In genomic region chr17:60526726-60527125, GRCh38 we compare ENCODE assay signal across 8 cellular contexts. TPM values are rescaled to one million over a fixed set of nuclear protein-coding genes. Genes with fewer than 3 reads are reported as not detected.
A peak's percentile ranks its signal among the peaks of the same experiment; 100 is the strongest.
DNase-seq lines count a peak whose midpoint lies in the region; ATAC-seq and TF ChIP-seq lines count a peak whose summit lies in the region.

No MANE protein-coding gene starts in this region.

- no peak for TF ChIP-seq POLR2A in breast epithelium (IDR thresholded peaks at IDR 0.05)

- peak overlapping the region; percentile 95 for H3K4me3 ChIP-seq in ACC112 (ENCODE audit: low read depth, low read length)
- peak overlapping the region; percentile 98 for H3K4me3 ChIP-seq in HFF-Myc (replicated peaks; ENCODE audit: low read depth, low read length)
- peak overlapping the region; percentile 80 to 90 (median 83) for H3K4me3 ChIP-seq in breast epithelium

- H3K4me1 ChIP-seq in ACC112 (ENCODE audit: control insufficient read depth, insufficient read depth, low read length, unreplicated experiment) (peaks cover 12% of the 10 kb centered on the region), breast epithelium (no peaks in the 10 kb centered on the region)

- intact Hi-C loops in breast epithelium (cut with DNase I; ENCODE audit: low total_unique reads): no loop called here

- H3K27me3 ChIP-seq in ACC112 (ENCODE audit: insufficient read depth, low read length): no peaks in the 10 kb centered on the region
- no peaks in the 10 kb centered on the region for H3K27me3 ChIP-seq in breast epithelium

- DNase-seq in HFF-Myc (ENCODE audit: extremely low read depth, low read depth) (no peak), breast epithelium (ENCODE audit: low spot score in 2 of 2) (no peak), midbrain (lab: John Stamatoyannopoulos, UW) (peak; percentile 21), NAMALWA (ENCODE audit: low spot score) (no peak)

- H3K36me3 ChIP-seq in ACC112 (ENCODE audit: insufficient read depth, low read length): no peaks in the 10 kb centered on the region; the same call in 1 of the 2 replicates
- H3K36me3 ChIP-seq in breast epithelium: no peaks in the 10 kb centered on the region

- no peak for TF ChIP-seq CTCF in HFF-Myc (IDR thresholded peaks at IDR 0.05; ENCODE audit: low read depth, low read length, missing control alignments)
- TF ChIP-seq CTCF in breast epithelium (IDR thresholded peaks at IDR 0.05): no peak

- no peaks in the 10 kb centered on the region for H3K9me3 ChIP-seq in breast epithelium

- no peak for ATAC-seq in GM18870 (IDR thresholded peaks at IDR 0.05; ENCODE audit: unreplicated experiment)
- no peak for ATAC-seq in GM21717 (IDR thresholded peaks at IDR 0.05; ENCODE audit: unreplicated experiment)
- no peak for ATAC-seq in HG03280 (IDR thresholded peaks at IDR 0.05; ENCODE audit: unreplicated experiment)

- H3K27ac ChIP-seq in ACC112 (ENCODE audit: low read depth, low read length) (peak overlapping the region; percentile 91; the same call in 1 of the 2 replicates), breast epithelium (peak overlapping the region in 1 of 2 donors; percentile 99)

- H3K79me2 ChIP-seq in ACC112 (ENCODE audit: control insufficient read depth, insufficient read depth, low read length, unreplicated experiment): peaks cover 49% of the 10 kb centered on the region

- H2AFZ ChIP-seq in ACC112 (ENCODE audit: low read length, unreplicated experiment): peak overlapping the region; percentile 84

RNA-seq across cellular contexts. Expression of gene APPBP2, which starts 0.7 kb away (rescaled TPM):
- 10 to 100 TPM; 26.6 to 41.9 (median 30.2) TPM for total RNA-seq in breast epithelium
